ENCODE assay signal across 20 cellular contexts in the genomic region with DNA sequence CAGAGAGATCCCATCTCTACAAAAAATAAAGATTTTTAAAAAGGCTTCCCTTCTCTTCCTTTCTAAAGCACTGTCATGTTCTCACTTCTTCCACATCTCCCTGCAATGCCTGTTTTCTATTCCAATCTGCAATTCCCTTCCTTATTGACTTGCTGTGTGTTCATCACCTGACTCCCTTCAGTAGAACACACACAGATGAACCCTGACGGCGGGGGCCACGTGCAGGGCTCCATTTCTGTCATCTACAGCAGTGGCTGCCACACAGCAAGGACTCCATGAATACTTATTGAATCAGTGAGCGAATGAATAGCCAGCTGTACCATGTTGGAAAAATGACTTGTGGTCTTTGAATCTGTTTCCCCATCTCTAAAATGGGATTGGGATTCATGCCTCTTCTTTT. TPM values are rescaled to one million over a fixed set of nuclear protein-coding genes. Genes with fewer than 3 reads are reported as not detected.
DNase-seq lines count a peak whose midpoint lies in the region; ATAC-seq, FAIRE-seq and TF ChIP-seq lines count a peak whose summit lies in the region.
"Had no signal": no experiment of that assay in that cellular context is flagged by ENCODE, and none has a peak within 500 bp of the region (broad histone marks: within the 10 kb centered on the region; RNA-seq: fewer than 3 reads in every experiment).

No MANE protein-coding gene starts in this region.

- DNase-seq in DMS53 (lab: John Stamatoyannopoulos, UW): peak; percentile 0
- DNase-seq in DMS53 treated with DMSO at 0.1 percent for 48 hours (lab: John Stamatoyannopoulos, UW; ENCODE audit: unreplicated experiment): no peak
- DNase-seq in Panc1 (ENCODE audit: low read depth, low spot score): no peak
- no peak for DNase-seq in astrocyte (ENCODE audit: low read depth)
- DNase-seq in mucosa of descending colon: peak in 2 of 3 donors; percentile 53 to 59
- no peak for DNase-seq in globus pallidus (ENCODE audit: low spot score)
- no peak for DNase-seq in EL
- DNase-seq: activated CD4-positive, alpha-beta T cell treated with anti-CD3 and anti-CD28 coated beads, Interleukin-2, amount 50 U/mL, for 1 hour; lower lobe of right lung; naive thymus-derived CD4-positive, alpha-beta T cell; NCI-H1092 treated with DMSO at 0.1 percent for 48 hours; posterior cingulate gyrus; SJCRH30; stimulated activated CD4-positive, alpha-beta T cell treated with anti-CD3 and anti-CD28 coated beads, Interleukin-4, amount 100 ng/mL, for 4 hours; stimulated activated CD8-positive, alpha-beta memory T cell treated with anti-CD3 and anti-CD28 coated beads, Interleukin-4, amount 100 ng/mL, for 48 hours; T1000 had no signal

- H2AFZ ChIP-seq in astrocyte (ENCODE audit: low read depth, low read length): no peak overlapping the region

- POLR2A ChIA-PET in Panc1 (lab: Charles Lee): no interaction called here

- peaks cover 7% of the 10 kb centered on the region for H3K4me1 Mint-ChIP-seq in astrocyte (ENCODE audit: low read depth, unreplicated experiment)

- H3K79me2 ChIP-seq in astrocyte (ENCODE audit: insufficient read depth, low read length): no peaks in the 10 kb centered on the region

- no peak for FAIRE-seq in astrocyte (lab: Jason Lieb, UNC)

- no peak overlapping the region for H3K4me2 ChIP-seq in astrocyte (ENCODE audit: low read length)

- no peaks in the 10 kb centered on the region for H4K20me1 ChIP-seq in astrocyte (ENCODE audit: insufficient read depth, low read length)

- ATAC-seq in Panc1 (no peak), mucosa of descending colon (peak; percentile 72), HG03571 (IDR thresholded peaks at IDR 0.05; ENCODE audit: unreplicated experiment) (no peak)
- ATAC-seq: naive thymus-derived CD4-positive, alpha-beta T cell had no signal

- H3K4me3 Mint-ChIP-seq in astrocyte (ENCODE audit: unreplicated experiment): no peak overlapping the region

- H3K27ac Mint-ChIP-seq in astrocyte (ENCODE audit: unreplicated experiment): peak overlapping the region; percentile 2

- peaks cover 5% of the 10 kb centered on the region for H3K4me1 ChIP-seq in Panc1 (ENCODE audit: control insufficient read depth, insufficient read depth, low read length)
- peaks cover 5% of the 10 kb centered on the region for H3K4me1 ChIP-seq in astrocyte (ENCODE audit: insufficient read depth, low read length)
- no peaks in the 10 kb centered on the region for H3K4me1 ChIP-seq in mucosa of descending colon (ENCODE audit: low read depth)
- H3K4me1 ChIP-seq: lower lobe of right lung had no signal

- H3K9ac ChIP-seq in astrocyte (ENCODE audit: low read length): no peak overlapping the region
- H3K9ac ChIP-seq: BLaER1 had no signal

- H3K9me3 ChIP-seq in Panc1 (ENCODE audit: control insufficient read depth, insufficient read depth, low read depth, low read length) (no peaks in the 10 kb centered on the region), astrocyte (ENCODE audit: insufficient read depth, low read depth, low read length) (no peaks in the 10 kb centered on the region), mucosa of descending colon (no peaks in the 10 kb centered on the region)
- H3K9me3 ChIP-seq: BLaER1, lower lobe of right lung, SJCRH30 had no signal

- CTCF ChIA-PET in Panc1 (lab: Charles Lee): no interaction called here

- H3K36me3 ChIP-seq in Panc1 (ENCODE audit: control insufficient read depth, insufficient read depth, low read length): no peaks in the 10 kb centered on the region
- H3K36me3 ChIP-seq in astrocyte (ENCODE audit: insufficient read depth, low read length): no peaks in the 10 kb centered on the region
- no peaks in the 10 kb centered on the region for H3K36me3 ChIP-seq in mucosa of descending colon (ENCODE audit: low read depth)
- H3K36me3 ChIP-seq: BLaER1, lower lobe of right lung, SJCRH30 had no signal

- H3K27me3 ChIP-seq in Panc1 (ENCODE audit: control insufficient read depth, insufficient read depth, low read length): no peaks in the 10 kb centered on the region
- H3K27me3 ChIP-seq in astrocyte (ENCODE audit: insufficient read depth, low read length): no peaks in the 10 kb centered on the region
- H3K27me3 ChIP-seq: BLaER1, SJCRH30 had no signal

- H3K4me3 ChIP-seq in Panc1 (ENCODE audit: low read depth in 2 of 2, low read length in 2 of 2): no peak overlapping the region
- no peak overlapping the region for H3K4me3 ChIP-seq in astrocyte (ENCODE audit: insufficient read depth, low read depth, low read length)
- no peak overlapping the region for H3K4me3 ChIP-seq in mucosa of descending colon
- H3K4me3 ChIP-seq: BLaER1, lower lobe of right lung, SJCRH30, skin epidermis had no signal

- intact Hi-C loops in Panc1 (cut with micrococcal nuclease; ENCODE audit: unreplicated experiment): no loop called here
- intact Hi-C loops in mucosa of descending colon (cut with DNase I, micrococcal nuclease): no loop called here

- H3K27ac ChIP-seq in Panc1 (ENCODE audit: low read length) (peak overlapping the region; percentile 48; the same call in 1 of the 2 replicates), astrocyte (ENCODE audit: low read depth, low read length) (no peak overlapping the region)
- H3K27ac ChIP-seq: 22Rv1, BLaER1, lower lobe of right lung, SJCRH30 had no signal

- H3K9me3 Mint-ChIP-seq in astrocyte (ENCODE audit: unreplicated experiment): no peaks in the 10 kb centered on the region
- H3K9me3 Mint-ChIP-seq: naive thymus-derived CD4-positive, alpha-beta T cell had no signal

- no peaks in the 10 kb centered on the region for H3K36me3 Mint-ChIP-seq in astrocyte (ENCODE audit: low read depth, unreplicated experiment)

- in situ Hi-C loops in Panc1 (cut with HindIII; ENCODE audit: low pct_unique_long_range_greater_than_20kb, low sequenced_read_pairs): no loop called here

- peaks cover 2% of the 10 kb centered on the region for H3K27me3 Mint-ChIP-seq in astrocyte (ENCODE audit: low read depth, unreplicated experiment)

- no TSS peak for BruUV-seq in Panc1 (replicated peaks; lab: Mats Ljungman, UMichigan)

- TF ChIP-seq CTCF in Panc1 (IDR thresholded peaks at IDR 0.05) (no peak), astrocyte (IDR thresholded peaks at IDR 0.05; ENCODE audit: insufficient read depth, low read depth, low read length) (no peak), mucosa of descending colon (IDR thresholded peaks at IDR 0.05) (no peak)

RNA-seq across cellular contexts. Expression of a gene that starts 26.1 kb away (rescaled TPM):
- 78.4 TPM for total RNA-seq in Panc1 (2021; ENCODE audit: unreplicated experiment)
- 63.8 TPM for polyA plus RNA-seq in Panc1 (2012; ENCODE audit: insufficient read length)
- 156 and 185 TPM in 2 replicates for total RNA-seq in astrocyte
- 10 to 100 TPM; 40.2 to 45.5 (median 42.9) TPM for total RNA-seq in mucosa of descending colon

Comparison
In these comparisons a context has a peak if more than half of its experiments do, and no peak if none do; other contexts are left out.
1. DNase-seq: peak in DMS53 (single experiment) and mucosa of descending colon (2 of 3); none in DMS53 treated with DMSO at 0.1 percent for 48 hours (single experiment), Panc1 (single experiment), astrocyte (single experiment), globus pallidus (single experiment) and EL (single experiment).